In genomic region chr5:87267574-87268125, GRCh38 we compare ENCODE assay signal across 8 cellular contexts. TPM values are rescaled to one million over a fixed set of nuclear protein-coding genes. Genes with fewer than 3 reads are reported as not detected.
DNase-seq lines count a peak whose midpoint lies in the region; ATAC-seq and TF ChIP-seq lines count a peak whose summit lies in the region.

Gene RASA1 (plus strand): TSS chr5:87267883. CDS start chr5:87268452, 569 bp downstream.

- H3K4me2 ChIP-seq in Loucy (ENCODE audit: low read depth, low read length, poor library complexity, severe bottlenecking) = peak within 1 kb of the TSS; percentile 90

- H3K4me1 ChIP-seq in Loucy (ENCODE audit: insufficient read depth, low read length, poor library complexity, severe bottlenecking) (peaks cover 30% of the 10 kb centered on the region), RWPE2 (ENCODE audit: insufficient read depth, poor library complexity, severe bottlenecking) (peaks cover 4% of the 10 kb centered on the region)

- H4K20me1 ChIP-seq in Loucy (ENCODE audit: insufficient read depth, low read length, poor library complexity, severe bottlenecking) = peaks cover 29% of the 10 kb centered on the region

- intact Hi-C loops in activated T-helper 2 cell treated with anti-CD3 and anti-CD28 coated beads, Interferon-gamma antibody, Interleukin-2, Interleukin-4, amounts not matched to agents 10 μg/mL and 5 μg/mL and 100 μg/mL, durations not matched to agents 14 hours and 24 hours and 36 hours (cut with micrococcal nuclease) = loop anchor here (1.0 to 5.0 kb wide), 7 partner anchors 15 to 350 kb away; partner anchors contain the start of gene CCNH
- intact Hi-C loops in natural killer cell (cut with micrococcal nuclease) = loop anchor here (2.0 to 5.0 kb wide), 3 partner anchors 125 to 193 kb away; no protein-coding TSS in a partner anchor

- H3K27ac ChIP-seq in RWPE2 (ENCODE audit: poor library complexity, severe bottlenecking) = peak within 1 kb of the TSS; percentile 85

- H3K27me3 Mint-ChIP-seq in activated T-helper 2 cell treated with anti-CD3 and anti-CD28 coated beads, Interferon-gamma antibody, Interleukin-2, Interleukin-4, amounts not matched to agents 10 μg/mL and 5 μg/mL and 100 μg/mL, durations not matched to agents 14 hours and 24 hours and 36 hours (ENCODE audit: low read depth) = peaks cover 4% of the 10 kb centered on the region
- no peaks in the 10 kb centered on the region for H3K27me3 Mint-ChIP-seq in natural killer cell (ENCODE audit: low read depth in 2 of 2)

- H3K9me2 ChIP-seq in Loucy (replicated peaks; ENCODE audit: low read depth, low read length) = no peaks in the 10 kb centered on the region

- H2AFZ ChIP-seq in Loucy (ENCODE audit: low read length) = peak within 1 kb of the TSS; percentile 91

- H3K4me1 Mint-ChIP-seq in activated T-helper 2 cell treated with anti-CD3 and anti-CD28 coated beads, Interferon-gamma antibody, Interleukin-2, Interleukin-4, amounts not matched to agents 10 μg/mL and 5 μg/mL and 100 μg/mL, durations not matched to agents 14 hours and 24 hours and 36 hours (ENCODE audit: low read depth) = peaks cover 25% of the 10 kb centered on the region
- peaks cover 23 to 30% of the 10 kb centered on the region in 2 donors for H3K4me1 Mint-ChIP-seq in natural killer cell

- H3K79me2 ChIP-seq in Loucy (ENCODE audit: insufficient read depth, low read length) = peaks cover 47% of the 10 kb centered on the region

- DNase-seq in ELR (ENCODE audit: low read depth) = peak; percentile 94
- peak; percentile 94 for DNase-seq in H7
- peak; percentile 95 for DNase-seq in RWPE2 (ENCODE audit: low spot score)
- peak; percentile 74 for DNase-seq in activated T-helper 2 cell treated with anti-CD3 and anti-CD28 coated beads, Interferon-gamma antibody, Interleukin-2, Interleukin-4, amounts not matched to agents 10 μg/mL and 5 μg/mL and 100 μg/mL, durations not matched to agents 14 hours and 24 hours and 36 hours (ENCODE audit: low spot score)
- DNase-seq in fibroblast of peridontal ligament (ENCODE audit: extremely low read depth) = peak; percentile 83
- DNase-seq in natural killer cell = no peak
- peak in 5 of 6 experiments; percentile 74 to 89 (median 83) for DNase-seq in stimulated activated naive CD4-positive, alpha-beta T cell (lab: John Stamatoyannopoulos, UW)

- peaks cover 14% of the 10 kb centered on the region for H3K36me3 Mint-ChIP-seq in activated T-helper 2 cell treated with anti-CD3 and anti-CD28 coated beads, Interferon-gamma antibody, Interleukin-2, Interleukin-4, amounts not matched to agents 10 μg/mL and 5 μg/mL and 100 μg/mL, durations not matched to agents 14 hours and 24 hours and 36 hours (ENCODE audit: low read depth)
- no peaks in the 10 kb centered on the region for H3K36me3 Mint-ChIP-seq in natural killer cell

- peaks cover 4% of the 10 kb centered on the region; the same call in 1 of the 2 replicates for H3F3A ChIP-seq in Loucy (ENCODE audit: low read depth)

- H3K9me3 ChIP-seq in Loucy (ENCODE audit: insufficient read depth, low read depth, low read length) (no peaks in the 10 kb centered on the region), RWPE2 (ENCODE audit: severe bottlenecking) (no peaks in the 10 kb centered on the region)

- peaks cover 9% of the 10 kb centered on the region; the same call in 1 of the 2 replicates for H3K27me3 ChIP-seq in H7 (ENCODE audit: control insufficient read depth, insufficient read depth, low read length)
- H3K27me3 ChIP-seq in Loucy (ENCODE audit: insufficient read depth, low read length, poor library complexity, severe bottlenecking) = no peaks in the 10 kb centered on the region
- H3K27me3 ChIP-seq in RWPE2 (ENCODE audit: insufficient read depth, poor library complexity, severe bottlenecking) = no peaks in the 10 kb centered on the region

- peak within 1 kb of the TSS; percentile 94 for H3K4me3 Mint-ChIP-seq in activated T-helper 2 cell treated with anti-CD3 and anti-CD28 coated beads, Interferon-gamma antibody, Interleukin-2, Interleukin-4, amounts not matched to agents 10 μg/mL and 5 μg/mL and 100 μg/mL, durations not matched to agents 14 hours and 24 hours and 36 hours (ENCODE audit: low read depth)
- peak within 1 kb of the TSS; percentile 99 for H3K4me3 Mint-ChIP-seq in natural killer cell

- H3K9me3 Mint-ChIP-seq in activated T-helper 2 cell treated with anti-CD3 and anti-CD28 coated beads, Interferon-gamma antibody, Interleukin-2, Interleukin-4, amounts not matched to agents 10 μg/mL and 5 μg/mL and 100 μg/mL, durations not matched to agents 14 hours and 24 hours and 36 hours = no peaks in the 10 kb centered on the region
- no peaks in the 10 kb centered on the region for H3K9me3 Mint-ChIP-seq in natural killer cell

- peak; percentile 76 for ATAC-seq in RWPE2 (ENCODE audit: low read depth)
- ATAC-seq in natural killer cell = peak; percentile 62 to 71 (median 65)

- TF ChIP-seq CTCF in Loucy (conservative IDR thresholded peaks at IDR 0.05; ENCODE audit: low read length) (no peak), RWPE2 (IDR thresholded peaks at IDR 0.05; ENCODE audit: poor library complexity, severe bottlenecking) (no peak), natural killer cell (IDR thresholded peaks at IDR 0.05) (no peak)

- peak within 1 kb of the TSS; percentile 87 for H3K9ac ChIP-seq in Loucy (ENCODE audit: low read depth, low read length, poor library complexity, severe bottlenecking)

- H3K27ac Mint-ChIP-seq in activated T-helper 2 cell treated with anti-CD3 and anti-CD28 coated beads, Interferon-gamma antibody, Interleukin-2, Interleukin-4, amounts not matched to agents 10 μg/mL and 5 μg/mL and 100 μg/mL, durations not matched to agents 14 hours and 24 hours and 36 hours = peak within 1 kb of the TSS; percentile 90
- H3K27ac Mint-ChIP-seq in natural killer cell = peak within 1 kb of the TSS; percentile 93 to 98

- H3K4me3 ChIP-seq in H7 (ENCODE audit: insufficient read depth, low read depth, low read length) (peak within 1 kb of the TSS; percentile 93), Loucy (ENCODE audit: low read length, poor library complexity, severe bottlenecking) (peak within 1 kb of the TSS; percentile 90), RWPE2 (ENCODE audit: severe bottlenecking) (peak within 1 kb of the TSS; percentile 66)

- H3K36me3 ChIP-seq in H7 (replicated peaks; ENCODE audit: control insufficient read depth, insufficient read depth, low read length) = no peaks in the 10 kb centered on the region
- no peaks in the 10 kb centered on the region for H3K36me3 ChIP-seq in Loucy (ENCODE audit: insufficient read depth, low read length)
- peaks cover 16% of the 10 kb centered on the region for H3K36me3 ChIP-seq in RWPE2 (ENCODE audit: low read depth)

RNA-seq across cellular contexts. Expression of gene RASA1, which starts in this region (rescaled TPM):
- total RNA-seq in H7 (2014; rRNA removed; shearing (Covaris generic)) = 23.3 and 32.0 TPM in 2 replicates
- 21.1 and 21.9 TPM in 2 replicates for total RNA-seq in activated T-helper 2 cell treated with anti-CD3 and anti-CD28 coated beads, Interferon-gamma antibody, Interleukin-2, Interleukin-4, amounts not matched to agents 10 μg/mL and 5 μg/mL and 100 μg/mL, durations not matched to agents 14 hours and 24 hours and 36 hours
- 10 to 100 TPM; 20.3 to 26.5 (median 21.2) TPM for total RNA-seq in natural killer cell
